Comparison of ENCODE assay signal across 18 cellular contexts in genomic region chr15:68484220-68484619, GRCh38. TPM values are rescaled to one million over a fixed set of nuclear protein-coding genes. Genes with fewer than 3 reads are reported as not detected.
A peak's percentile ranks its signal among the peaks of the same experiment; 100 is the strongest.
DNase-seq lines count a peak whose midpoint lies in the region; ATAC-seq, FAIRE-seq and TF ChIP-seq lines count a peak whose summit lies in the region.
"Had no signal": no experiment of that assay in that cellular context is flagged by ENCODE, and none has a peak within 500 bp of the region (broad histone marks: within the 10 kb centered on the region; RNA-seq: fewer than 3 reads in every experiment).

No MANE protein-coding gene starts in this region.

- H3K27ac Mint-ChIP-seq in astrocyte (ENCODE audit: unreplicated experiment): peak overlapping the region; percentile 66
- peak overlapping the region; percentile 99 for H3K27ac Mint-ChIP-seq in osteocyte (ENCODE audit: unreplicated experiment)

- H3K9me3 Mint-ChIP-seq in astrocyte (ENCODE audit: unreplicated experiment): no peaks in the 10 kb centered on the region
- H3K9me3 Mint-ChIP-seq in osteocyte (ENCODE audit: unreplicated experiment): no peaks in the 10 kb centered on the region

- intact Hi-C loops in tibial artery (cut with DNase I; ENCODE audit: low total_unique reads): no loop called here
- intact Hi-C loops in left colon (cut with DNase I, micrococcal nuclease): no loop called here

- H3K9me2 ChIP-seq in GM23248 (ENCODE audit: insufficient read depth): no peaks in the 10 kb centered on the region

- no peak for FAIRE-seq in astrocyte (lab: Jason Lieb, UNC)
- no peak for FAIRE-seq in D721Med (lab: Jason Lieb, UNC)
- FAIRE-seq in frontal cortex (lab: Jason Lieb, UNC): no peak
- FAIRE-seq: GM12892, GM18507 had no signal

- H3K4me1 ChIP-seq in GM23248 (ENCODE audit: insufficient read depth): peaks cover 63% of the 10 kb centered on the region
- H3K4me1 ChIP-seq in astrocyte (ENCODE audit: insufficient read depth, low read length): peaks cover 35% of the 10 kb centered on the region
- peaks cover 6 to 73% (median 50%) of the 10 kb centered on the region in 4 donors for H3K4me1 ChIP-seq in tibial artery

- H3K27me3 Mint-ChIP-seq in astrocyte (ENCODE audit: low read depth, unreplicated experiment) (no peaks in the 10 kb centered on the region), osteocyte (ENCODE audit: unreplicated experiment) (no peaks in the 10 kb centered on the region)

- no peaks in the 10 kb centered on the region for H3K79me2 ChIP-seq in GM23248 (ENCODE audit: insufficient read depth)
- H3K79me2 ChIP-seq in astrocyte (ENCODE audit: insufficient read depth, low read length): no peaks in the 10 kb centered on the region

- peak overlapping the region; percentile 60; the same call in 1 of the 2 replicates for H3K4me3 ChIP-seq in GM23248
- H3K4me3 ChIP-seq in astrocyte (ENCODE audit: insufficient read depth, low read depth, low read length): no peak overlapping the region
- H3K4me3 ChIP-seq in tibial artery: peak overlapping the region; percentile 26 to 40
- H3K4me3 ChIP-seq: Peyer's patch, SJSA1 had no signal

- no peaks in the 10 kb centered on the region for H3K27me3 ChIP-seq in GM23248 (replicated peaks; ENCODE audit: insufficient read depth)
- H3K27me3 ChIP-seq in astrocyte (ENCODE audit: insufficient read depth, low read length): no peaks in the 10 kb centered on the region
- H3K27me3 ChIP-seq in tibial artery: no peaks in the 10 kb centered on the region
- H3K27me3 ChIP-seq: Peyer's patch, SJSA1 had no signal

- H2AFZ ChIP-seq in GM23248 (0 out of 2 replicates have a peak overlapping the region, but pooled peaks have one; percentile 57), astrocyte (ENCODE audit: low read depth, low read length) (no peak overlapping the region)

- ATAC-seq in left colon: no peak

- H3K36me3 ChIP-seq in GM23248 (ENCODE audit: low read depth) (no peaks in the 10 kb centered on the region), astrocyte (ENCODE audit: insufficient read depth, low read length) (no peaks in the 10 kb centered on the region), tibial artery (no peaks in the 10 kb centered on the region)
- H3K36me3 ChIP-seq: Peyer's patch, SJSA1 had no signal

- H3K4me3 Mint-ChIP-seq in astrocyte (ENCODE audit: unreplicated experiment): peak overlapping the region; percentile 57
- peak overlapping the region; percentile 53 for H3K4me3 Mint-ChIP-seq in osteocyte (ENCODE audit: unreplicated experiment)

- TF ChIP-seq CTCF in astrocyte (IDR thresholded peaks at IDR 0.05; ENCODE audit: insufficient read depth, low read depth, low read length) (no peak), osteocyte (IDR thresholded peaks at IDR 0.05) (no peak), tibial artery (IDR thresholded peaks at IDR 0.05) (no peak), D721Med (IDR thresholded peaks at IDR 0.05; ENCODE audit: insufficient read depth, missing control alignments) (no peak)

- H3K4me2 ChIP-seq in GM23248 (ENCODE audit: unreplicated experiment): peak overlapping the region; percentile 75
- peak overlapping the region; percentile 76 for H3K4me2 ChIP-seq in astrocyte (ENCODE audit: low read length)

- H3F3A ChIP-seq in GM23248 (ENCODE audit: insufficient read depth): peaks cover 52% of the 10 kb centered on the region

- H3K9ac ChIP-seq in GM23248 (peak overlapping the region; percentile 81), astrocyte (ENCODE audit: low read length) (peak overlapping the region; percentile 71)

- H3K27ac ChIP-seq in GM23248 (peak overlapping the region; percentile 93), astrocyte (ENCODE audit: low read depth, low read length) (peak overlapping the region; percentile 73), tibial artery (peak overlapping the region; percentile 87 to 91)
- H3K27ac ChIP-seq: C4-2B, SJSA1 had no signal

- H3K4me1 Mint-ChIP-seq in astrocyte (ENCODE audit: low read depth, unreplicated experiment): peaks cover 42% of the 10 kb centered on the region
- peaks cover 66% of the 10 kb centered on the region for H3K4me1 Mint-ChIP-seq in osteocyte (ENCODE audit: unreplicated experiment)

- no peaks in the 10 kb centered on the region for H3K36me3 Mint-ChIP-seq in astrocyte (ENCODE audit: low read depth, unreplicated experiment)
- H3K36me3 Mint-ChIP-seq in osteocyte (ENCODE audit: unreplicated experiment): no peaks in the 10 kb centered on the region

- H4K20me1 ChIP-seq in GM23248 (ENCODE audit: insufficient read depth): no peaks in the 10 kb centered on the region
- no peaks in the 10 kb centered on the region for H4K20me1 ChIP-seq in astrocyte (ENCODE audit: insufficient read depth, low read length)

- H3K9me3 ChIP-seq in GM23248 (ENCODE audit: low read depth): no peaks in the 10 kb centered on the region
- H3K9me3 ChIP-seq in astrocyte (ENCODE audit: insufficient read depth, low read depth, low read length): no peaks in the 10 kb centered on the region
- no peaks in the 10 kb centered on the region for H3K9me3 ChIP-seq in tibial artery
- H3K9me3 ChIP-seq: Peyer's patch, SJSA1 had no signal

- in situ Hi-C loops in GM23248 (cut with MboI): no loop called here

- DNase-seq in GM23248 (no peak), astrocyte (ENCODE audit: low read depth) (no peak), osteocyte (ENCODE audit: extremely low spot score, unreplicated experiment) (no peak), tibial artery (no peak), D721Med (ENCODE audit: insufficient read length, low spot score) (no peak), left colon (no peak), frontal cortex (ENCODE audit: low spot score in 2 of 2) (no peak)
- DNase-seq: DMS79, MM.1S, NCI-H1092, NCI-H1436 treated with DMSO at 0.1 percent for 48 hours, NCI-H2029 treated with DMSO at 0.1 percent for 48 hours, NCI-H446 treated with DMSO at 0.1 percent for 48 hours, Peyer's patch had no signal

RNA-seq across cellular contexts. Expression of gene ITGA11, which starts 52.3 kb away (rescaled TPM):
- total RNA-seq in GM23248 (2014; rRNA removed; shearing (Covaris generic)): 352 and 408 TPM in 2 replicates
- 312 TPM in 2 replicates for polyA plus RNA-seq in GM23248 (2016; fragmentation: Nextera tagmentation; extraction: Ambion mirVana)
- 193 and 369 TPM in 2 replicates for total RNA-seq in astrocyte
- 1,149 and 1,161 TPM in 2 replicates for total RNA-seq in osteocyte
- 1 to 10 TPM; 1.4 to 2.4 TPM for total RNA-seq in left colon
- 2.0 TPM for total RNA-seq in frontal cortex

Comparison
In these comparisons a context has a peak if more than half of its experiments do, and no peak if none do; other contexts are left out.
1. RNA of gene ITGA11, which starts 52.3 kb away (total RNA-seq): 1,149 to 1,161 TPM in osteocyte, 352 to 408 TPM in GM23248 and 193 to 369 TPM in astrocyte; 1.4 to 2.4 TPM in left colon and 2.0 TPM in frontal cortex (single experiment); every median in the first group is over 10 times any median in the second.
2. Peak in every context shown above with its lines, with median percentiles within 50 percentile points of each other: H3K27ac ChIP-seq.